In the genomic region with DNA sequence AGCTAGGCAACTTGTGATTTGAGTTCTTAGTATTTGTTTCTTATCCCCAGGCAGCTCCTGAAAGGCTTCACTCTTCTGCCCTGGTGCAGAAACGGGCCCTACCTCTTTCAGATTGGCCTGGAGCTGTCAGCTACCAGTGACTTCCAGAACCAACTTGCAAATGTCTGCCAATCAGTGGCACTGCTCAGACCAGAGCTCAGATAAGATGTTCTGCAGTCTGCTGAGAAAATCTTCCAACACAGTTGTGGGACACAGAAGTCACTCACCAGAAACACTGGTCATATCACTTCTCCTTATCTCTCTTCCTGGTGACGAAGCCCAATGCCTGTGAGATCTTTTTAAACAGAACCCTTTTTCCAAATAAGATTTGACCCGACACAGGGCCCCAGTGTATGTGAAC, we compare ENCODE assay signal across 20 cellular contexts.
A peak's percentile ranks its signal among the peaks of the same experiment; 100 is the strongest.
DNase-seq lines count a peak whose midpoint lies in the region; ATAC-seq and TF ChIP-seq lines count a peak whose summit lies in the region.
"Had no signal": no experiment of that assay in that cellular context is flagged by ENCODE, and none has a peak within 500 bp of the region (broad histone marks: within the 10 kb centered on the region; RNA-seq: fewer than 3 reads in every experiment).

No MANE protein-coding gene starts in this region.

- no peak overlapping the region for H4K8ac ChIP-seq in mesendoderm (ENCODE audit: low read depth, low read length)

- H3K4me1 ChIP-seq in Loucy (ENCODE audit: insufficient read depth, low read length, poor library complexity, severe bottlenecking) = peaks cover 73% of the 10 kb centered on the region
- no peaks in the 10 kb centered on the region for H3K4me1 ChIP-seq in mesendoderm (ENCODE audit: control insufficient read depth, low read depth, low read length)

- no peak overlapping the region for H3K56ac ChIP-seq in mesendoderm (ENCODE audit: low read length)

- H3K9me2 ChIP-seq in Loucy (replicated peaks; ENCODE audit: low read depth, low read length) = no peaks in the 10 kb centered on the region

- H3K4ac ChIP-seq in mesendoderm (ENCODE audit: low read depth, low read length) = no peak overlapping the region

- no peak overlapping the region for H2BK15ac ChIP-seq in mesendoderm (replicated peaks; ENCODE audit: low read depth)

- no peak overlapping the region for H4K5ac ChIP-seq in mesendoderm (ENCODE audit: low read length)

- no peak overlapping the region for H3K18ac ChIP-seq in mesendoderm (ENCODE audit: low read length)

- DNase-seq in T-helper 1 cell = no peak
- peak; percentile 62 for DNase-seq in mesendoderm
- DNase-seq in superior temporal gyrus (ENCODE audit: extremely low spot score) = no peak
- no peak for DNase-seq in stimulated activated CD4-positive, alpha-beta T cell treated with anti-CD3 and anti-CD28 coated beads, Interleukin-1b, Interleukin-23, amount 100 ng/mL, for 48 hours
- DNase-seq in GM03348 (ENCODE audit: low spot score) = no peak
- DNase-seq: 8988T; activated CD4-positive, alpha-beta T cell treated with anti-CD3 and anti-CD28 coated beads, Interleukin-2, amount 50 U/mL, for 1 hour; colonic mucosa; DMS 273 treated with DMSO at 0.1 percent for 48 hours; KBM-7; mammary epithelial cell; NCI-H187 treated with DMSO at 0.1 percent for 48 hours; NCI-H774; tibial artery had no signal

- H3K9ac ChIP-seq in Loucy (ENCODE audit: low read depth, low read length, poor library complexity, severe bottlenecking) = no peak overlapping the region
- H3K9ac ChIP-seq in mesendoderm (ENCODE audit: low read length) = no peak overlapping the region

- H3K27me3 ChIP-seq in Loucy (ENCODE audit: insufficient read depth, low read length, poor library complexity, severe bottlenecking) = no peaks in the 10 kb centered on the region
- no peaks in the 10 kb centered on the region for H3K27me3 ChIP-seq in mesendoderm (ENCODE audit: insufficient read depth, low read length, poor library complexity)
- H3K27me3 ChIP-seq: colonic mucosa, esophagus muscularis mucosa, tibial artery had no signal

- H3K36me3 Mint-ChIP-seq in T-helper 1 cell treated with Interleukin-12 subunit alpha and Interleukin-12 subunit beta and Interleukin-4 antibody, amounts not matched to agents 30 μg/mL and 1 μg/mL, for 36 hours (ENCODE audit: low read depth) = no peaks in the 10 kb centered on the region
- H3K36me3 Mint-ChIP-seq in activated T-helper 17 cell treated with anti-CD3 and anti-CD28 coated beads, Interleukin-2, amount 50 U/mL, for 72 hours (ENCODE audit: low read depth) = peaks cover 7% of the 10 kb centered on the region

- H3K4me2 ChIP-seq in Loucy (ENCODE audit: low read depth, low read length, poor library complexity, severe bottlenecking) = peak overlapping the region; percentile 82
- H3K4me2 ChIP-seq in mesendoderm (ENCODE audit: low read length) = no peak overlapping the region
- H3K4me2 ChIP-seq: smooth muscle cell had no signal

- H3K9me3 ChIP-seq in Loucy (ENCODE audit: insufficient read depth, low read depth, low read length) = no peaks in the 10 kb centered on the region
- H3K9me3 ChIP-seq: colonic mucosa, esophagus muscularis mucosa, tibial artery had no signal

- no peak for TF ChIP-seq CTCF in Loucy (conservative IDR thresholded peaks at IDR 0.05; ENCODE audit: low read length)

- H2AFZ ChIP-seq in Loucy (ENCODE audit: low read length) = no peak overlapping the region

- WGBS in mesendoderm (ENCODE audit: extremely low coverage, insufficient coverage, low lambda C conversion rate) = no CpG with 5 or more reads among the region's 3 CpGs

- H3K9me3 Mint-ChIP-seq in T-helper 1 cell treated with Interleukin-12 subunit alpha and Interleukin-12 subunit beta and Interleukin-4 antibody, amounts not matched to agents 30 μg/mL and 1 μg/mL, for 36 hours = no peaks in the 10 kb centered on the region
- H3K9me3 Mint-ChIP-seq in activated T-helper 17 cell treated with anti-CD3 and anti-CD28 coated beads, Interleukin-2, amount 50 U/mL, for 72 hours = no peaks in the 10 kb centered on the region

- H3F3A ChIP-seq in Loucy (ENCODE audit: low read depth) = 0 out of 2 replicates have a peak, but pooled peaks cover 3% of the 10 kb centered on the region

- H3K27ac Mint-ChIP-seq in T-helper 1 cell treated with Interleukin-12 subunit alpha and Interleukin-12 subunit beta and Interleukin-4 antibody, amounts not matched to agents 30 μg/mL and 1 μg/mL, for 36 hours = peak overlapping the region; percentile 55
- peak overlapping the region; percentile 54 for H3K27ac Mint-ChIP-seq in activated T-helper 17 cell treated with anti-CD3 and anti-CD28 coated beads, Interleukin-2, amount 50 U/mL, for 72 hours

- H3K79me2 ChIP-seq in Loucy (ENCODE audit: insufficient read depth, low read length) (no peaks in the 10 kb centered on the region), mesendoderm (ENCODE audit: control insufficient read depth, insufficient read depth, low read length) (no peaks in the 10 kb centered on the region)

- no peak overlapping the region for H3K23ac ChIP-seq in mesendoderm (ENCODE audit: low read length)

- no peak overlapping the region for H3K27ac ChIP-seq in mesendoderm (ENCODE audit: low read depth, low read length)
- H3K27ac ChIP-seq: colonic mucosa, esophagus muscularis mucosa, SK-N-MC, tibial artery had no signal

- H3K36me3 ChIP-seq in Loucy (ENCODE audit: insufficient read depth, low read length) (no peaks in the 10 kb centered on the region), mesendoderm (ENCODE audit: control insufficient read depth, insufficient read depth, low read length) (no peaks in the 10 kb centered on the region)
- H3K36me3 ChIP-seq: colonic mucosa, esophagus muscularis mucosa, tibial artery had no signal

- H2AK5ac ChIP-seq in mesendoderm (ENCODE audit: low read length) = no peak overlapping the region

- ATAC-seq in activated T-helper 17 cell treated with anti-CD3 and anti-CD28 coated beads, Interleukin-2, amount 50 U/mL, for 72 hours (replicated peaks) = no peak

- peak overlapping the region; percentile 6 for H3K4me3 Mint-ChIP-seq in T-helper 1 cell treated with Interleukin-12 subunit alpha and Interleukin-12 subunit beta and Interleukin-4 antibody, amounts not matched to agents 30 μg/mL and 1 μg/mL, for 36 hours
- H3K4me3 Mint-ChIP-seq in activated T-helper 17 cell treated with anti-CD3 and anti-CD28 coated beads, Interleukin-2, amount 50 U/mL, for 72 hours = peak overlapping the region; percentile 36

- H3K4me3 ChIP-seq in Loucy (ENCODE audit: low read length, poor library complexity, severe bottlenecking) = no peak overlapping the region
- H3K4me3 ChIP-seq in mesendoderm (ENCODE audit: low read length) = no peak overlapping the region
- H3K4me3 ChIP-seq: colonic mucosa, esophagus muscularis mucosa, SK-N-MC, smooth muscle cell, tibial artery had no signal

- H3K27me3 Mint-ChIP-seq in T-helper 1 cell treated with Interleukin-12 subunit alpha and Interleukin-12 subunit beta and Interleukin-4 antibody, amounts not matched to agents 30 μg/mL and 1 μg/mL, for 36 hours (ENCODE audit: low read depth) = no peaks in the 10 kb centered on the region
- H3K27me3 Mint-ChIP-seq in activated T-helper 17 cell treated with anti-CD3 and anti-CD28 coated beads, Interleukin-2, amount 50 U/mL, for 72 hours = no peaks in the 10 kb centered on the region

- no peak overlapping the region for H2BK5ac ChIP-seq in mesendoderm (ENCODE audit: low read length)

- H4K20me1 ChIP-seq in Loucy (ENCODE audit: insufficient read depth, low read length, poor library complexity, severe bottlenecking) = no peaks in the 10 kb centered on the region

- no peak overlapping the region for H2BK120ac ChIP-seq in mesendoderm (ENCODE audit: low read depth, low read length)

- H3K4me1 Mint-ChIP-seq in T-helper 1 cell treated with Interleukin-12 subunit alpha and Interleukin-12 subunit beta and Interleukin-4 antibody, amounts not matched to agents 30 μg/mL and 1 μg/mL, for 36 hours (ENCODE audit: low read depth) = peaks cover 75% of the 10 kb centered on the region
- H3K4me1 Mint-ChIP-seq in activated T-helper 17 cell treated with anti-CD3 and anti-CD28 coated beads, Interleukin-2, amount 50 U/mL, for 72 hours = peaks cover 60% of the 10 kb centered on the region

- no peaks in the 10 kb centered on the region for H3K79me1 ChIP-seq in mesendoderm (ENCODE audit: low read length)
